In genomic region chr6:123402052-123402451, GRCh38 we compare ENCODE assay signal across 10 cellular contexts.
DNase-seq lines count a peak whose midpoint lies in the region; ATAC-seq and TF ChIP-seq lines count a peak whose summit lies in the region.
"Had no signal": no experiment of that assay in that cellular context is flagged by ENCODE, and none has a peak within 500 bp of the region (broad histone marks: within the 10 kb centered on the region; RNA-seq: fewer than 3 reads in every experiment).

No MANE protein-coding gene starts in this region.

- DNase-seq in H4 (ENCODE audit: low spot score) (peak; percentile 64), fibroblast of mammary gland (ENCODE audit: low read depth) (peak; percentile 24), esophagus muscularis mucosa (ENCODE audit: extremely low spot score) (no peak), kidney glomerular epithelial cell (lab: John Stamatoyannopoulos, UW) (no peak), Ammon's horn (ENCODE audit: low spot score) (no peak), iPS-NIHi7 (ENCODE audit: extremely low spot score) (no peak)
- DNase-seq: activated B cell treated with CpG ODN at 0.5 μM for 24 hours, islet precursor cell had no signal

- no peak for TF ChIP-seq EP300 in esophagus muscularis mucosa (IDR thresholded peaks at IDR 0.05)

- peak; percentile 92 for ATAC-seq in GM18909 (IDR thresholded peaks at IDR 0.05; ENCODE audit: poor library complexity, unreplicated experiment)
- peak; percentile 93 for ATAC-seq in HG03457 (IDR thresholded peaks at IDR 0.05; ENCODE audit: unreplicated experiment)

- H3K27me3 ChIP-seq in esophagus muscularis mucosa: no peaks in the 10 kb centered on the region

- TF ChIP-seq POLR2A in esophagus muscularis mucosa (IDR thresholded peaks at IDR 0.05; ENCODE audit: low read depth): no peak

- H3K36me3 ChIP-seq in esophagus muscularis mucosa: no peaks in the 10 kb centered on the region

- intact Hi-C loops in esophagus muscularis mucosa (cut with DNase I): no loop called here

- TF ChIP-seq CTCF in fibroblast of mammary gland (conservative IDR thresholded peaks at IDR 0.05; ENCODE audit: control insufficient read depth, insufficient read depth, low read depth, low read length) (no peak), esophagus muscularis mucosa (IDR thresholded peaks at IDR 0.05) (no peak)

- no peaks in the 10 kb centered on the region for H3K4me1 ChIP-seq in esophagus muscularis mucosa

- H3K4me3 ChIP-seq in fibroblast of mammary gland (ENCODE audit: control insufficient read depth, low read depth, low read length) (no peak overlapping the region), esophagus muscularis mucosa (no peak overlapping the region)

- no peak overlapping the region for H3K27ac ChIP-seq in esophagus muscularis mucosa (replicated peaks in 1 of 4)

- no peaks in the 10 kb centered on the region for H3K9me3 ChIP-seq in esophagus muscularis mucosa

- WGBS in esophagus muscularis mucosa: 76% methylated on average over 2 of the region's 2 CpGs

Comparison
In these comparisons a context has a peak if more than half of its experiments do, and no peak if none do; other contexts are left out.
1. DNase-seq: peak in H4 (single experiment) and fibroblast of mammary gland (single experiment); none in esophagus muscularis mucosa (single experiment), kidney glomerular epithelial cell (single experiment), Ammon's horn (single experiment) and iPS-NIHi7 (single experiment).